Comparison of ENCODE assay signal across 9 cellular contexts in genomic region chr1:59763418-59763817, GRCh38. TPM values are rescaled to one million over a fixed set of nuclear protein-coding genes. Genes with fewer than 3 reads are reported as not detected.
"Had no signal": no experiment of that assay in that cellular context is flagged by ENCODE, and none has a peak within 500 bp of the region (broad histone marks: within the 10 kb centered on the region; RNA-seq: fewer than 3 reads in every experiment).

No MANE protein-coding gene starts in this region.

- H3K9ac ChIP-seq: GM23248 had no signal

- H2AFZ ChIP-seq: GM23248 had no signal

- H3K36me3 Mint-ChIP-seq: IgD-negative memory B cell had no signal

- H3K27ac Mint-ChIP-seq: HFFc6, IgD-negative memory B cell had no signal

- H3K4me3 ChIP-seq: GM23248, HAP-1 had no signal

- H3K4me3 Mint-ChIP-seq: HFFc6 had no signal

- H3K9me3 ChIP-seq: HAP-1 had no signal

- FAIRE-seq: HTR-8/SVneo had no signal

- DNase-seq: GM23248, GOT3, H7, HFFc6 had no signal

- H3K36me3 ChIP-seq: HAP-1 had no signal

- ATAC-seq: HCT116 had no signal

- H3K27me3 Mint-ChIP-seq: IgD-negative memory B cell had no signal

- H3K9me3 Mint-ChIP-seq: HFFc6, IgD-negative memory B cell had no signal

- H3K27ac ChIP-seq: GM23248, HL-60 had no signal

RNA-seq across cellular contexts. Expression of gene HOOK1, which starts 51.3 kb away (rescaled TPM):
- total RNA-seq: GM23248, HFFc6 had no signal
- polyA plus RNA-seq: GM23248 had no signal
